7 cellular contexts compared by ENCODE assay signal in genomic region chr7:30287625-30288024, GRCh38. TPM values are rescaled to one million over a fixed set of nuclear protein-coding genes. Genes with fewer than 3 reads are reported as not detected.
DNase-seq lines count a peak whose midpoint lies in the region; TF ChIP-seq lines count a peak whose summit lies in the region.
"Not testable (repeated sequence)": the region's sequence is repeated elsewhere in the genome, so short reads cannot be mapped to it uniquely, and the experiment has no call there.

No MANE protein-coding gene starts in this region.

- not testable (repeated sequence) for H3K4me1 ChIP-seq in iPS-20b (ENCODE audit: insufficient read depth, low read length)

- DNase-seq in DMS 273 (lab: John Stamatoyannopoulos, UW; ENCODE audit: unreplicated experiment), result peak; percentile 44
- DNase-seq in MG63; activated T-helper 2 cell treated with anti-CD3 and anti-CD28 coated beads, Interferon-gamma antibody, Interleukin-2, Interleukin-4, amounts not matched to agents 10 μg/mL and 5 μg/mL and 100 μg/mL, durations not matched to agents 14 hours and 24 hours and 36 hours (ENCODE audit: low spot score); neural crest cell (ENCODE audit: low read depth, low spot score): not testable (repeated sequence)

- H3K27me3 Mint-ChIP-seq in activated T-helper 2 cell treated with anti-CD3 and anti-CD28 coated beads, Interferon-gamma antibody, Interleukin-2, Interleukin-4, amounts not matched to agents 10 μg/mL and 5 μg/mL and 100 μg/mL, durations not matched to agents 14 hours and 24 hours and 36 hours (ENCODE audit: low read depth); dendritic cell treated with granulocyte-macrophage colony-stimulating factor and Interleukin-4, amounts not matched to agents 40 ng/mL and 50 ng/mL, for 4 days: not testable (repeated sequence)
- H3K27me3 Mint-ChIP-seq in neural crest cell (ENCODE audit: low read depth), result peaks cover 25% of the 10 kb centered on the region

- not testable (repeated sequence) for H3K36me3 ChIP-seq in MG63; SU-DHL-6 (ENCODE audit: low read length); iPS-20b (ENCODE audit: insufficient read depth, low read depth, low read length)

- intact Hi-C loops in activated T-helper 2 cell treated with anti-CD3 and anti-CD28 coated beads, Interferon-gamma antibody, Interleukin-2, Interleukin-4, amounts not matched to agents 10 μg/mL and 5 μg/mL and 100 μg/mL, durations not matched to agents 14 hours and 24 hours and 36 hours (cut with micrococcal nuclease), result loop anchor here (2.0 kb wide), 1 partner anchor 21 kb away; no protein-coding TSS in a partner anchor
- intact Hi-C loops in dendritic cell treated with granulocyte-macrophage colony-stimulating factor and Interleukin-4, amounts not matched to agents 40 ng/mL and 50 ng/mL, for 4 days (cut with micrococcal nuclease), result loop anchor here (2.0 kb wide), 1 partner anchor 61 kb away; no protein-coding TSS in a partner anchor

- peaks cover 11% of the 10 kb centered on the region for H3F3A ChIP-seq in SU-DHL-6 (ENCODE audit: insufficient read depth)

- peaks cover 24% of the 10 kb centered on the region for H3K9me3 Mint-ChIP-seq in activated T-helper 2 cell treated with anti-CD3 and anti-CD28 coated beads, Interferon-gamma antibody, Interleukin-2, Interleukin-4, amounts not matched to agents 10 μg/mL and 5 μg/mL and 100 μg/mL, durations not matched to agents 14 hours and 24 hours and 36 hours
- not testable (repeated sequence) for H3K9me3 Mint-ChIP-seq in dendritic cell treated with granulocyte-macrophage colony-stimulating factor and Interleukin-4, amounts not matched to agents 40 ng/mL and 50 ng/mL, for 4 days; neural crest cell

- H3K9me2 ChIP-seq in SU-DHL-6 (replicated peaks; ENCODE audit: insufficient read depth, low read length), result not testable (repeated sequence)

- not testable (repeated sequence) for H3K9me3 ChIP-seq in MG63; SU-DHL-6 (ENCODE audit: insufficient read depth, low read length); iPS-20b (ENCODE audit: insufficient read depth, low read depth, low read length)

- peaks cover 36% of the 10 kb centered on the region for H3K36me3 Mint-ChIP-seq in activated T-helper 2 cell treated with anti-CD3 and anti-CD28 coated beads, Interferon-gamma antibody, Interleukin-2, Interleukin-4, amounts not matched to agents 10 μg/mL and 5 μg/mL and 100 μg/mL, durations not matched to agents 14 hours and 24 hours and 36 hours (ENCODE audit: low read depth)
- peaks cover 14% of the 10 kb centered on the region for H3K36me3 Mint-ChIP-seq in dendritic cell treated with granulocyte-macrophage colony-stimulating factor and Interleukin-4, amounts not matched to agents 40 ng/mL and 50 ng/mL, for 4 days (ENCODE audit: low read depth)
- H3K36me3 Mint-ChIP-seq in neural crest cell (ENCODE audit: low read depth), result not testable (repeated sequence)

- not testable (repeated sequence) for TF ChIP-seq CTCF in SU-DHL-6 (IDR thresholded peaks at IDR 0.05; ENCODE audit: insufficient read depth, low read length, poor library complexity, severe bottlenecking); neural crest cell (conservative IDR thresholded peaks at IDR 0.05)

- not testable (repeated sequence) for H2AFZ ChIP-seq in SU-DHL-6 (ENCODE audit: low read depth, low read length, severe bottlenecking)

- H3K4me2 ChIP-seq in SU-DHL-6 (ENCODE audit: low read depth, low read length, poor library complexity, severe bottlenecking), result peak overlapping the region; percentile 74

- H3K27ac Mint-ChIP-seq in activated T-helper 2 cell treated with anti-CD3 and anti-CD28 coated beads, Interferon-gamma antibody, Interleukin-2, Interleukin-4, amounts not matched to agents 10 μg/mL and 5 μg/mL and 100 μg/mL, durations not matched to agents 14 hours and 24 hours and 36 hours; dendritic cell treated with granulocyte-macrophage colony-stimulating factor and Interleukin-4, amounts not matched to agents 40 ng/mL and 50 ng/mL, for 4 days; neural crest cell (ENCODE audit: unreplicated experiment): not testable (repeated sequence)

- H3K27ac ChIP-seq in SU-DHL-6 (ENCODE audit: low read depth, low read length); iPS-20b (ENCODE audit: low read length): not testable (repeated sequence)

- H3K4me3 Mint-ChIP-seq in activated T-helper 2 cell treated with anti-CD3 and anti-CD28 coated beads, Interferon-gamma antibody, Interleukin-2, Interleukin-4, amounts not matched to agents 10 μg/mL and 5 μg/mL and 100 μg/mL, durations not matched to agents 14 hours and 24 hours and 36 hours (ENCODE audit: low read depth), result peak overlapping the region; percentile 43
- H3K4me3 Mint-ChIP-seq in dendritic cell treated with granulocyte-macrophage colony-stimulating factor and Interleukin-4, amounts not matched to agents 40 ng/mL and 50 ng/mL, for 4 days, result peak overlapping the region; percentile 54
- H3K4me3 Mint-ChIP-seq in neural crest cell, result peak overlapping the region; percentile 32

- peaks cover 49% of the 10 kb centered on the region for H4K20me1 ChIP-seq in SU-DHL-6 (ENCODE audit: low read depth, low read length)

- H3K79me2 ChIP-seq in SU-DHL-6 (ENCODE audit: insufficient read depth, low read length), result peaks cover 69% of the 10 kb centered on the region

- not testable (repeated sequence) for H3K27me3 ChIP-seq in MG63; SU-DHL-6 (ENCODE audit: low read length); iPS-20b (ENCODE audit: insufficient read depth, low read length)

- H3K9ac ChIP-seq in SU-DHL-6 (ENCODE audit: low read length); iPS-20b (ENCODE audit: low read depth, low read length): not testable (repeated sequence)

- peaks cover 59% of the 10 kb centered on the region for H3K4me1 Mint-ChIP-seq in activated T-helper 2 cell treated with anti-CD3 and anti-CD28 coated beads, Interferon-gamma antibody, Interleukin-2, Interleukin-4, amounts not matched to agents 10 μg/mL and 5 μg/mL and 100 μg/mL, durations not matched to agents 14 hours and 24 hours and 36 hours (ENCODE audit: low read depth)
- peaks cover 51% of the 10 kb centered on the region for H3K4me1 Mint-ChIP-seq in dendritic cell treated with granulocyte-macrophage colony-stimulating factor and Interleukin-4, amounts not matched to agents 40 ng/mL and 50 ng/mL, for 4 days (ENCODE audit: low read depth)
- H3K4me1 Mint-ChIP-seq in neural crest cell, result peaks cover 22% of the 10 kb centered on the region

- peak overlapping the region; percentile 68 for H3K4me3 ChIP-seq in MG63
- not testable (repeated sequence) for H3K4me3 ChIP-seq in SU-DHL-6 (ENCODE audit: insufficient read depth, low read length, poor library complexity, severe bottlenecking)
- peak overlapping the region; percentile 35 for H3K4me3 ChIP-seq in iPS-20b (ENCODE audit: low read length)

RNA-seq across cellular contexts. Expression of gene ZNRF2, which starts 3.2 kb away (rescaled TPM):
- total RNA-seq in MG63 (2014; rRNA removed; shearing (Covaris generic); ENCODE audit: low replicate concordance), result 9.1 and 11.4 TPM in 2 replicates
- total RNA-seq in activated T-helper 2 cell treated with anti-CD3 and anti-CD28 coated beads, Interferon-gamma antibody, Interleukin-2, Interleukin-4, amounts not matched to agents 10 μg/mL and 5 μg/mL and 100 μg/mL, durations not matched to agents 14 hours and 24 hours and 36 hours, result 10.2 and 10.4 TPM in 2 replicates
- total RNA-seq in neural crest cell, result 5.3 and 5.4 TPM in 2 replicates
